12 cellular contexts compared by ENCODE assay signal in genomic region chr1:41980872-41981653, GRCh38.
A peak's percentile ranks its signal among the peaks of the same experiment; 100 is the strongest.
DNase-seq lines count a peak whose midpoint lies in the region; ATAC-seq lines count a peak whose summit lies in the region.
"Had no signal": no experiment of that assay in that cellular context is flagged by ENCODE, and none has a peak within 500 bp of the region (broad histone marks: within the 10 kb centered on the region; RNA-seq: fewer than 3 reads in every experiment).

No MANE protein-coding gene starts in this region.

- DNase-seq in activated T-cell treated with anti-CD3 and anti-CD28 coated beads, Interleukin-2, amount 50 U/mL, for 4 hours = no peak
- DNase-seq in activated T-cell treated with anti-CD3 and anti-CD28 coated beads for 4 hours = no peak
- DNase-seq in Kasumi-1 (lab: John Stamatoyannopoulos, UW) = peak; percentile 29 to 45
- DNase-seq in activated naive CD8-positive, alpha-beta T cell treated with anti-CD3 and anti-CD28 coated beads for 36 hours = peak; percentile 11
- peak; percentile 7 to 15 for DNase-seq in stimulated activated CD8-positive, alpha-beta memory T cell treated with anti-CD3 and anti-CD28 coated beads, Interleukin-15, amount 100 ng/mL, for 48 hours (ENCODE audit: low read depth in 2 of 2)
- no peak for DNase-seq in midbrain (lab: John Stamatoyannopoulos, UW)
- no peak for DNase-seq in CD1c-positive myeloid dendritic cell (ENCODE audit: extremely low spot score)
- DNase-seq: central memory CD4-positive, alpha-beta T cell; NCI-H146; upper lobe of left lung had no signal

- H3K4me3 Mint-ChIP-seq in activated T-cell treated with anti-CD3 and anti-CD28 coated beads, Interleukin-2, amount 50 U/mL, for 4 hours = peak overlapping the region; percentile 38
- no peak overlapping the region for H3K4me3 Mint-ChIP-seq in activated naive CD8-positive, alpha-beta T cell treated with anti-CD3 and anti-CD28 coated beads for 36 hours
- H3K4me3 Mint-ChIP-seq: T-helper 2 cell treated with Interferon-gamma antibody and Interleukin-4, amounts not matched to agents 5 μg/mL and 100 μg/mL, for 36 hours had no signal

- H3K9me3 Mint-ChIP-seq in activated T-cell treated with anti-CD3 and anti-CD28 coated beads, Interleukin-2, amount 50 U/mL, for 4 hours = no peaks in the 10 kb centered on the region
- no peaks in the 10 kb centered on the region for H3K9me3 Mint-ChIP-seq in activated naive CD8-positive, alpha-beta T cell treated with anti-CD3 and anti-CD28 coated beads for 36 hours
- H3K9me3 Mint-ChIP-seq: T-helper 2 cell treated with Interferon-gamma antibody and Interleukin-4, amounts not matched to agents 5 μg/mL and 100 μg/mL, for 36 hours had no signal

- H3K4me1 Mint-ChIP-seq in activated T-cell treated with anti-CD3 and anti-CD28 coated beads, Interleukin-2, amount 50 U/mL, for 4 hours (ENCODE audit: low read depth) = peaks cover 25% of the 10 kb centered on the region
- H3K4me1 Mint-ChIP-seq in activated naive CD8-positive, alpha-beta T cell treated with anti-CD3 and anti-CD28 coated beads for 36 hours = peaks cover 14% of the 10 kb centered on the region

- H3K36me3 Mint-ChIP-seq in activated T-cell treated with anti-CD3 and anti-CD28 coated beads, Interleukin-2, amount 50 U/mL, for 4 hours (ENCODE audit: insufficient read depth) = peaks cover 2% of the 10 kb centered on the region
- peaks cover 4% of the 10 kb centered on the region for H3K36me3 Mint-ChIP-seq in activated naive CD8-positive, alpha-beta T cell treated with anti-CD3 and anti-CD28 coated beads for 36 hours

- peak; percentile 58 to 59 for ATAC-seq in activated T-cell treated with anti-CD3 and anti-CD28 coated beads, Interleukin-2, amount 50 U/mL, for 4 hours
- no peak for ATAC-seq in GM21723 (IDR thresholded peaks at IDR 0.05; ENCODE audit: unreplicated experiment)

- H3K27ac Mint-ChIP-seq in activated naive CD8-positive, alpha-beta T cell treated with anti-CD3 and anti-CD28 coated beads for 36 hours = no peak overlapping the region
- H3K27ac Mint-ChIP-seq: T-helper 2 cell treated with Interferon-gamma antibody and Interleukin-4, amounts not matched to agents 5 μg/mL and 100 μg/mL, for 36 hours had no signal

- no peaks in the 10 kb centered on the region for H3K27me3 Mint-ChIP-seq in activated T-cell treated with anti-CD3 and anti-CD28 coated beads, Interleukin-2, amount 50 U/mL, for 4 hours (ENCODE audit: low read depth)
- H3K27me3 Mint-ChIP-seq in activated naive CD8-positive, alpha-beta T cell treated with anti-CD3 and anti-CD28 coated beads for 36 hours = no peaks in the 10 kb centered on the region

Comparison
In these comparisons a context has a peak if more than half of its experiments do, and no peak if none do; other contexts are left out.
1. DNase-seq: peak in Kasumi-1 (2 of 2), activated naive CD8-positive, alpha-beta T cell treated with anti-CD3 and anti-CD28 coated beads for 36 hours (single experiment) and stimulated activated CD8-positive, alpha-beta memory T cell treated with anti-CD3 and anti-CD28 coated beads, Interleukin-15, amount 100 ng/mL, for 48 hours (2 of 2); none in activated T-cell treated with anti-CD3 and anti-CD28 coated beads, Interleukin-2, amount 50 U/mL, for 4 hours (single experiment), activated T-cell treated with anti-CD3 and anti-CD28 coated beads for 4 hours (single experiment), midbrain (single experiment) and CD1c-positive myeloid dendritic cell (single experiment).